Comparison of ENCODE assay signal across 1 cellular context in genomic region chr5:33319151-33319550, GRCh38.
TF ChIP-seq lines count a peak whose summit lies in the region.

No MANE protein-coding gene starts in this region.

TF ChIP-seq in IMR-90, 13 proteins besides CTCF, POLR2A, EP300 and RAD21 (continued from another document):
- no peak for TF ChIP-seq ELK1 (IDR thresholded peaks at IDR 0.05; ENCODE audit: borderline replicate concordance, low read depth, low read length)
- no peak for TF ChIP-seq CEBPB (IDR thresholded peaks at IDR 0.05; ENCODE audit: low read depth, low read length)
- TF ChIP-seq MXI1 (IDR thresholded peaks at IDR 0.05; ENCODE audit: borderline replicate concordance, low read depth, low read length), result no peak
- TF ChIP-seq RFX5 (IDR thresholded peaks at IDR 0.05; ENCODE audit: low read depth, low read length), result no peak
- no peak for TF ChIP-seq CHD1 (IDR thresholded peaks at IDR 0.05; ENCODE audit: low read depth, low read length)
- no peak for TF ChIP-seq NFE2L2 (IDR thresholded peaks at IDR 0.05; ENCODE audit: low read depth, low read length)
